ENCODE assay signal across 12 cellular contexts in genomic region chr6:22471369-22471690, GRCh38.
A peak's percentile ranks its signal among the peaks of the same experiment; 100 is the strongest.
DNase-seq lines count a peak whose midpoint lies in the region; ATAC-seq and TF ChIP-seq lines count a peak whose summit lies in the region.
"Had no signal": no experiment of that assay in that cellular context is flagged by ENCODE, and none has a peak within 500 bp of the region (broad histone marks: within the 10 kb centered on the region; RNA-seq: fewer than 3 reads in every experiment).

No MANE protein-coding gene starts in this region.

- 0 out of 2 replicates have a peak overlapping the region, but pooled peaks have one; percentile 8 for H3K27ac ChIP-seq in OCI-LY3 (ENCODE audit: low read length)
- H3K27ac ChIP-seq in coronary artery, result no peak overlapping the region
- peak overlapping the region; percentile 38 for H3K27ac ChIP-seq in subcutaneous abdominal adipose tissue (ENCODE audit: low read depth, low read length)
- H3K27ac ChIP-seq: BLaER1, parathyroid adenoma had no signal

- no peak overlapping the region for H2AFZ ChIP-seq in OCI-LY3 (ENCODE audit: low read depth, low read length)
- H2AFZ ChIP-seq: parathyroid adenoma had no signal

- H3K9me3 ChIP-seq in OCI-LY3 (ENCODE audit: insufficient read depth, low read length), result no peaks in the 10 kb centered on the region
- H3K9me3 ChIP-seq in subcutaneous abdominal adipose tissue (ENCODE audit: control insufficient read depth in 5 of 5, low read length in 5 of 5), result no peaks in the 10 kb centered on the region
- H3K9me3 ChIP-seq: BLaER1, suprapubic skin had no signal

- peak; percentile 34 for ATAC-seq in left lobe of liver
- no peak for ATAC-seq in HG03280 (IDR thresholded peaks at IDR 0.05; ENCODE audit: unreplicated experiment)
- no peak for ATAC-seq in HG03095 (IDR thresholded peaks at IDR 0.05; ENCODE audit: unreplicated experiment)

- no peaks in the 10 kb centered on the region for H4K20me1 ChIP-seq in OCI-LY3 (ENCODE audit: insufficient read depth, low read length)
- H4K20me1 ChIP-seq: BLaER1 had no signal

- H3K36me3 ChIP-seq in OCI-LY3 (replicated peaks; ENCODE audit: low read depth, low read length) (no peaks in the 10 kb centered on the region), subcutaneous abdominal adipose tissue (ENCODE audit: control insufficient read depth in 5 of 5, insufficient read depth in 5 of 5, low read length in 5 of 5) (no peaks in the 10 kb centered on the region)
- H3K36me3 ChIP-seq: BLaER1, spleen, suprapubic skin had no signal

- H3K27me3 ChIP-seq in OCI-LY3 (ENCODE audit: low read depth, low read length), result no peaks in the 10 kb centered on the region
- H3K27me3 ChIP-seq in subcutaneous abdominal adipose tissue (ENCODE audit: control insufficient read depth in 5 of 5, insufficient read depth in 4 of 5, low read length in 5 of 5), result no peaks in the 10 kb centered on the region
- H3K27me3 ChIP-seq: BLaER1, spleen, suprapubic skin had no signal

- H3K4me2 ChIP-seq in OCI-LY3 (ENCODE audit: low read length), result peak overlapping the region; percentile 65
- H3K4me2 ChIP-seq: BLaER1 had no signal

- no peak for DNase-seq in coronary artery (ENCODE audit: low spot score)
- no peak for DNase-seq in left lobe of liver (ENCODE audit: low spot score)
- DNase-seq in activated T-cell treated with anti-CD3 and anti-CD28 coated beads, Interleukin-2, amount 50 U/mL, for 48 hours, result no peak
- DNase-seq: activated gamma-delta T cell treated with Interleukin-2 at 50 U/mL for 16 hours, spleen had no signal

- H3K9ac ChIP-seq in OCI-LY3 (ENCODE audit: low read length) (no peak overlapping the region), subcutaneous abdominal adipose tissue (ENCODE audit: low read length in 5 of 5) (no peak overlapping the region)
- H3K9ac ChIP-seq: BLaER1, parathyroid adenoma had no signal

- no peak for TF ChIP-seq CTCF in OCI-LY3 (IDR thresholded peaks at IDR 0.05; ENCODE audit: low read depth, low read length)
- TF ChIP-seq CTCF in coronary artery (IDR thresholded peaks at IDR 0.05), result no peak

- no peaks in the 10 kb centered on the region for H3K79me2 ChIP-seq in OCI-LY3 (ENCODE audit: low read length)
- H3K79me2 ChIP-seq: parathyroid adenoma had no signal

- H3K4me3 ChIP-seq in OCI-LY3 (ENCODE audit: low read length), result peak overlapping the region; percentile 41; the same call in 1 of the 2 replicates
- peak overlapping the region; percentile 24 for H3K4me3 ChIP-seq in coronary artery
- H3K4me3 ChIP-seq in subcutaneous abdominal adipose tissue (ENCODE audit: low read depth in 1 of 5, low read length in 5 of 5), result peak overlapping the region in 2 of 5 donors; percentile 3 to 13
- H3K4me3 ChIP-seq: BLaER1, spleen, suprapubic skin had no signal

- H3K4me1 ChIP-seq in OCI-LY3 (ENCODE audit: low read length), result peaks cover 31% of the 10 kb centered on the region
- H3K4me1 ChIP-seq in subcutaneous abdominal adipose tissue (ENCODE audit: control insufficient read depth in 5 of 5, insufficient read depth in 5 of 5, low read length in 5 of 5), result peaks cover 0 to 20% (median 14%) of the 10 kb centered on the region in 5 donors
- H3K4me1 ChIP-seq: parathyroid adenoma had no signal

Comparison
In these comparisons a context has a peak if more than half of its experiments do, and no peak if none do; other contexts are left out.
1. H3K27ac ChIP-seq: peak in OCI-LY3 (single experiment) and subcutaneous abdominal adipose tissue (single experiment); none in coronary artery (0 of 2).